In genomic region chr9:16775330-16775729, GRCh38 we compare ENCODE assay signal across 29 cellular contexts.
"Had no signal": no experiment of that assay in that cellular context is flagged by ENCODE, and none has a peak within 500 bp of the region (broad histone marks: within the 10 kb centered on the region; RNA-seq: fewer than 3 reads in every experiment).

No MANE protein-coding gene starts in this region.

- FAIRE-seq: endometrium, endothelial cell of umbilical vein, frontal cortex had no signal

- H3K4me1 ChIP-seq: colonic mucosa, esophagus squamous epithelium, foreskin keratinocyte, heart right ventricle had no signal

- ATAC-seq: effector memory CD8-positive, alpha-beta T cell; esophagus mucosa; foreskin keratinocyte; gastrocnemius medialis; gastroesophageal sphincter; heart left ventricle; heart right ventricle had no signal

- H3K27me3 Mint-ChIP-seq: dendritic cell treated with granulocyte-macrophage colony-stimulating factor and Interleukin-4, amounts not matched to agents 40 ng/mL and 50 ng/mL, for 4 days; effector memory CD8-positive, alpha-beta T cell had no signal

- H3K36me3 ChIP-seq: colonic mucosa, esophagus muscularis mucosa, esophagus squamous epithelium, gastrocnemius medialis, heart left ventricle, heart right ventricle had no signal

- H3K4me2 ChIP-seq: hepatocyte had no signal

- H3K9me3 Mint-ChIP-seq: dendritic cell treated with granulocyte-macrophage colony-stimulating factor and Interleukin-4, amounts not matched to agents 40 ng/mL and 50 ng/mL, for 4 days; effector memory CD8-positive, alpha-beta T cell; endodermal cell had no signal

- H3K4me3 Mint-ChIP-seq: dendritic cell treated with granulocyte-macrophage colony-stimulating factor and Interleukin-4, amounts not matched to agents 40 ng/mL and 50 ng/mL, for 4 days; effector memory CD8-positive, alpha-beta T cell; endodermal cell had no signal

- DNase-seq: colonic mucosa; cortex of kidney; dermis blood vessel endothelial cell; dorsolateral prefrontal cortex; effector CD4-positive, alpha-beta T cell; effector CD8-positive, alpha-beta T cell; effector memory CD4-positive, alpha-beta T cell; effector memory CD8-positive, alpha-beta T cell; endodermal cell; erythroblast; esophagus squamous epithelium; foreskin fibroblast; foreskin keratinocyte; foreskin melanocyte; gastrocnemius medialis; glutamatergic neuron; head of caudate nucleus; heart left ventricle; heart right ventricle had no signal

- H3K4me3 ChIP-seq: colonic mucosa, coronary artery, dorsolateral prefrontal cortex, esophagus muscularis mucosa, esophagus squamous epithelium, gastrocnemius medialis, gastroesophageal sphincter, heart left ventricle, heart right ventricle, hepatocyte had no signal

- H3K27ac ChIP-seq: colonic mucosa, coronary artery, dorsolateral prefrontal cortex, epithelial cell of prostate, esophagus muscularis mucosa, esophagus squamous epithelium, foreskin keratinocyte, gastrocnemius medialis, gastroesophageal sphincter, heart left ventricle, heart right ventricle, hepatocyte had no signal

- H3K27me3 ChIP-seq: colonic mucosa, esophagus muscularis mucosa, esophagus squamous epithelium, foreskin keratinocyte, gastrocnemius medialis, gastroesophageal sphincter, heart left ventricle, hepatocyte had no signal

- H2AFZ ChIP-seq: hepatocyte had no signal

- H3K9me3 ChIP-seq: colonic mucosa, esophagus muscularis mucosa, esophagus squamous epithelium, gastrocnemius medialis, gastroesophageal sphincter, heart left ventricle, heart right ventricle had no signal

- H3K27ac Mint-ChIP-seq: dendritic cell treated with granulocyte-macrophage colony-stimulating factor and Interleukin-4, amounts not matched to agents 40 ng/mL and 50 ng/mL, for 4 days; effector memory CD8-positive, alpha-beta T cell; endodermal cell had no signal
